In genomic region chr5:158543539-158544387, GRCh38 we compare ENCODE assay signal across 15 cellular contexts.
DNase-seq lines count a peak whose midpoint lies in the region; ATAC-seq, FAIRE-seq and TF ChIP-seq lines count a peak whose summit lies in the region.
"Had no signal": no experiment of that assay in that cellular context is flagged by ENCODE, and none has a peak within 500 bp of the region (broad histone marks: within the 10 kb centered on the region; RNA-seq: fewer than 3 reads in every experiment).

No MANE protein-coding gene starts in this region.

- no peaks in the 10 kb centered on the region for H3K79me1 ChIP-seq in neuronal stem cell (ENCODE audit: low read depth, low read length)

- H3K18ac ChIP-seq in neuronal stem cell (ENCODE audit: low read length), result no peak overlapping the region

- ATAC-seq in left lung (no peak), HG03045 (IDR thresholded peaks at IDR 0.05; ENCODE audit: unreplicated experiment) (no peak)

- intact Hi-C loops in left lung (cut with DNase I), result no loop called here

- no peak overlapping the region for H3K4ac ChIP-seq in neuronal stem cell (ENCODE audit: low read length)

- H3K14ac ChIP-seq in neuronal stem cell (ENCODE audit: low read length), result no peak overlapping the region

- TF ChIP-seq CTCF in fibroblast of pulmonary artery (IDR thresholded peaks at IDR 0.05; ENCODE audit: low read length, missing control alignments) (no peak), left lung (IDR thresholded peaks at IDR 0.05) (no peak)

- H3K27ac ChIP-seq in neuronal stem cell (replicated peaks; ENCODE audit: low read length), result no peak overlapping the region
- H3K27ac ChIP-seq in left lung, result no peak overlapping the region
- no peak overlapping the region for H3K27ac ChIP-seq in small intestine (ENCODE audit: low read depth in 1 of 2, low read length in 1 of 2)
- H3K27ac ChIP-seq: RWPE1, vagina had no signal

- WGBS in neuronal stem cell (ENCODE audit: extremely low coverage in 2 of 2, insufficient read length in 2 of 2, insufficient replicate concordance in 1 of 2), 2 donors, result no CpG with 5 or more reads among the region's 6 CpGs
- 38 to 60% (median 43%) methylated on average over 6 of the region's 6 CpGs for WGBS in small intestine, 3 donors

- no peak overlapping the region for H4K8ac ChIP-seq in neuronal stem cell (ENCODE audit: low read depth, low read length)

- H3K4me1 ChIP-seq in neuronal stem cell (ENCODE audit: control insufficient read depth in 2 of 2, insufficient read depth in 1 of 2, low read depth in 1 of 2, low read length in 2 of 2) (peaks cover 0 to under 1% of the 10 kb centered on the region in 2 donors), left lung (no peaks in the 10 kb centered on the region), small intestine (ENCODE audit: control insufficient read depth in 2 of 2, insufficient read depth in 1 of 2, low read depth in 1 of 2, low read length in 1 of 2) (no peaks in the 10 kb centered on the region)
- H3K4me1 ChIP-seq: vagina had no signal

- no peak overlapping the region for H2BK120ac ChIP-seq in neuronal stem cell (ENCODE audit: low read depth, low read length)

- no peak overlapping the region for H3K4me2 ChIP-seq in neuronal stem cell (ENCODE audit: insufficient read depth, low read length, poor library complexity, severe bottlenecking)

- no peak overlapping the region for H2BK15ac ChIP-seq in neuronal stem cell (ENCODE audit: low read length)

- H3K9me3 ChIP-seq in neuronal stem cell (replicated peaks in 1 of 2; ENCODE audit: control insufficient read depth in 2 of 2, insufficient read depth in 1 of 2, low read depth in 1 of 2, low read length in 2 of 2) (no peaks in the 10 kb centered on the region), left lung (peaks cover 0 to 6% of the 10 kb centered on the region in 2 donors), small intestine (ENCODE audit: control insufficient read depth, low read depth) (no peaks in the 10 kb centered on the region)
- H3K9me3 ChIP-seq: vagina had no signal

- no peak overlapping the region for H3K23ac ChIP-seq in neuronal stem cell (ENCODE audit: low read depth, low read length, poor library complexity)

- H2AK5ac ChIP-seq in neuronal stem cell (ENCODE audit: low read depth, low read length), result no peak overlapping the region

- no peak overlapping the region for H3K9ac ChIP-seq in neuronal stem cell (ENCODE audit: low read depth, low read length, poor library complexity)

- H3K36me3 ChIP-seq in neuronal stem cell (replicated peaks in 1 of 2; ENCODE audit: control insufficient read depth in 2 of 2, insufficient read depth in 2 of 2, low read length in 2 of 2) (no peaks in the 10 kb centered on the region), left lung (no peaks in the 10 kb centered on the region), small intestine (ENCODE audit: control insufficient read depth in 2 of 2, insufficient read depth in 2 of 2, low read length in 2 of 2) (no peaks in the 10 kb centered on the region)
- H3K36me3 ChIP-seq: vagina had no signal

- FAIRE-seq in frontal cortex (lab: Jason Lieb, UNC) (no peak), small intestine (lab: Jason Lieb, UNC) (no peak)

- H2BK12ac ChIP-seq in neuronal stem cell (ENCODE audit: low read length), result no peak overlapping the region

- H3K4me3 ChIP-seq in fibroblast of pulmonary artery (replicated peaks; ENCODE audit: low read depth, low read length) (no peak overlapping the region), neuronal stem cell (ENCODE audit: low read length in 2 of 2) (no peak overlapping the region), left lung (no peak overlapping the region), small intestine (ENCODE audit: low read depth in 1 of 2, low read length in 2 of 2) (no peak overlapping the region)
- H3K4me3 ChIP-seq: coronary artery, vagina had no signal

- H2AFZ ChIP-seq in neuronal stem cell (ENCODE audit: low read length), result peak overlapping the region; percentile 20

- H3K27me3 ChIP-seq in neuronal stem cell (ENCODE audit: control insufficient read depth in 3 of 3, insufficient read depth in 3 of 3, low read depth in 1 of 3, low read length in 3 of 3), result no peaks in the 10 kb centered on the region
- H3K27me3 ChIP-seq in left lung, result no peaks in the 10 kb centered on the region
- no peaks in the 10 kb centered on the region for H3K27me3 ChIP-seq in small intestine (ENCODE audit: control insufficient read depth in 2 of 2, insufficient read depth in 2 of 2, low read length in 2 of 2)
- H3K27me3 ChIP-seq: vagina had no signal

- no peak overlapping the region for H4K91ac ChIP-seq in neuronal stem cell (ENCODE audit: low read depth, low read length, poor library complexity)

- DNase-seq in DMS53 treated with DMSO at 0.1 percent for 48 hours (lab: John Stamatoyannopoulos, UW; ENCODE audit: unreplicated experiment) (peak; percentile 73), LHCN-M2 (ENCODE audit: low read depth) (peak; percentile 74), fibroblast of pulmonary artery (ENCODE audit: low read depth) (peak; percentile 3), neuronal stem cell (ENCODE audit: low spot score) (no peak), left lung (no peak), frontal cortex (ENCODE audit: low spot score in 2 of 2) (no peak), small intestine (no peak)
- DNase-seq: CD4-positive, CD25-positive, alpha-beta regulatory T cell; head of caudate nucleus; NCI-H226; retina had no signal

- H2BK5ac ChIP-seq in neuronal stem cell (ENCODE audit: low read length), result no peak overlapping the region

Comparison
In these comparisons a context has a peak if more than half of its experiments do, and no peak if none do; other contexts are left out.
1. DNase-seq: peak in DMS53 treated with DMSO at 0.1 percent for 48 hours (single experiment), LHCN-M2 (single experiment) and fibroblast of pulmonary artery (single experiment); none in neuronal stem cell (single experiment), left lung (0 of 2), frontal cortex (0 of 2) and small intestine (single experiment).